ENCODE assay signal across 1 cellular context in genomic region chr2:231052494-231053451, GRCh38.
TF ChIP-seq lines count a peak whose summit lies in the region.

No MANE protein-coding gene starts in this region.

TF ChIP-seq in WTC11, 78 proteins besides CTCF, POLR2A, EP300 and RAD21 (continued from another document):
- TF ChIP-seq, protein P1, sequence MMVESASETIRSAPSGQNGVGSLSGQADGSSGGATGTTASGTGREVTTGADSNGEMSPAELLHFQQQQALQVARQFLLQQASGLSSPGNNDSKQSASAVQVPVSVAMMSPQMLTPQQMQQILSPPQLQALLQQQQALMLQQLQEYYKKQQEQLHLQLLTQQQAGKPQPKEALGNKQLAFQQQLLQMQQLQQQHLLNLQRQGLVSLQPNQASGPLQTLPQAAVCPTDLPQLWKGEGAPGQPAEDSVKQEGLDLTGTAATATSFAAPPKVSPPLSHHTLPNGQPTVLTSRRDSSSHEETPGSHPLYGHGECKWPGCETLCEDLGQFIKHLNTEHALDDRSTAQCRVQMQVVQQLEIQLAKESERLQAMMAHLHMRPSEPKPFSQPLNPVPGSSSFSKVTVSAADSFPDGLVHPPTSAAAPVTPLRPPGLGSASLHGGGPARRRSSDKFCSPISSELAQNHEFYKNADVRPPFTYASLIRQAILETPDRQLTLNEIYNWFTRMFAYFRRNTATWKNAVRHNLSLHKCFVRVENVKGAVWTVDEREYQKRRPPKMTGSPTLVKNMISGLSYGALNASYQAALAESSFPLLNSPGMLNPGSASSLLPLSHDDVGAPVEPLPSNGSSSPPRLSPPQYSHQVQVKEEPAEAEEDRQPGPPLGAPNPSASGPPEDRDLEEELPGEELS (CRISPR knock-in tag; IDR thresholded peaks at IDR 0.05): no peak
- TF ChIP-seq ETV6 (CRISPR knock-in tag; IDR thresholded peaks at IDR 0.05) (no peak; the same call in 1 of the 2 replicates), NR3C1 (CRISPR knock-in tag; conservative IDR thresholded peaks at IDR 0.05; ENCODE audit: low read depth) (0 out of 2 replicates have a peak, but pooled peaks have one; percentile 50), NR1H2 (CRISPR knock-in tag; IDR thresholded peaks at IDR 0.05) (no peak), GABPB1 (CRISPR knock-in tag; IDR thresholded peaks at IDR 0.05) (peak; percentile 41; the same call in 1 of the 2 replicates), TP53 (CRISPR knock-in tag; IDR thresholded peaks at IDR 0.05) (0 out of 2 replicates have a peak, but pooled peaks have one; percentile 16)
- TF ChIP-seq, protein P2, sequence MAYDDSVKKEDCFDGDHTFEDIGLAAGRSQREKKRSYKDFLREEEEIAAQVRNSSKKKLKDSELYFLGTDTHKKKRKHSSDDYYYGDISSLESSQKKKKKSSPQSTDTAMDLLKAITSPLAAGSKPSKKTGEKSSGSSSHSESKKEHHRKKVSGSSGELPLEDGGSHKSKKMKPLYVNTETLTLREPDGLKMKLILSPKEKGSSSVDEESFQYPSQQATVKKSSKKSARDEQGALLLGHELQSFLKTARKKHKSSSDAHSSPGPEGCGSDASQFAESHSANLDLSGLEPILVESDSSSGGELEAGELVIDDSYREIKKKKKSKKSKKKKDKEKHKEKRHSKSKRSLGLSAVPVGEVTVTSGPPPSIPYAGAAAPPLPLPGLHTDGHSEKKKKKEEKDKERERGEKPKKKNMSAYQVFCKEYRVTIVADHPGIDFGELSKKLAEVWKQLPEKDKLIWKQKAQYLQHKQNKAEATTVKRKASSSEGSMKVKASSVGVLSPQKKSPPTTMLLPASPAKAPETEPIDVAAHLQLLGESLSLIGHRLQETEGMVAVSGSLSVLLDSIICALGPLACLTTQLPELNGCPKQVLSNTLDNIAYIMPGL (CRISPR knock-in tag; IDR thresholded peaks at IDR 0.05): peak; percentile 95
